8 cellular contexts compared by ENCODE assay signal in the genomic region with DNA sequence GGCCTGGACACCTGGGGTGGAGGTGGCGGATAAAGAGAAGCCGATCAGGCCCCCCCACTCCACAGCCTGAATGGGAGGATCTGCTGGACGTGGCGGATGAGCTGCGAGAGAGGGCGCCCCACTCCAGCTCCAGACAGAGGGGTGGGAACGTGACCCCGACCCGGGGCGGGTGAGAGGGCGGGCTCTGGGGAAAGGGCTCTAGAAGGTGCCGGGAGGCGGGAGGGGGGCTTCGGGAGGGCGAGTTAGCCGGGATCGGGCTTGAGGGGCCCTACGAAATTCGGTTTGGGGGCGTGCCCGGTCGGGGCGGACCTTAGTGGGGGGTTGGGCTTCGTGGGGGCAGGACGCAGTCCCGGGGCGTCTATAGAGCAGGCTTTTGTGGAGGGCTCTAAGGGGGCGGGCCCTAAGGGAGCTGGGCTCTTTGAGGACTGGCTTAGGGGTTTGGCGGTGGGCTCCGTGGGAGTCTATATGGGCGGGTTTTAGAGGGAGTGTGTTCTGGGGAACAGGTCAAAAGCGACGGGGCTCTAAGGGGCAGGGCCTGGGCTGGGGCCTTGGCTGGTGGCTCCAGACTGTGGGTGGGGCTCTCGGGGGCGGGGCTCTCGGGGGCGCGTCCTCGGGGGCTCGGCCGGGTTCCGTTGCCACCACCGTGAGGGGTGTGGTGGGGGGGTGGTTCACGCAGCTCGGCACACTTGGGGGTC. TPM values are rescaled to one million over a fixed set of nuclear protein-coding genes. Genes with fewer than 3 reads are reported as not detected.
A peak's percentile ranks its signal among the peaks of the same experiment; 100 is the strongest.
DNase-seq lines count a peak whose midpoint lies in the region; ATAC-seq lines count a peak whose summit lies in the region.

No MANE protein-coding gene starts in this region.

- intact Hi-C loops in left ventricle myocardium superior (cut with micrococcal nuclease) = no loop called here

- peaks cover 7% of the 10 kb centered on the region for H3K27me3 Mint-ChIP-seq in activated CD4-positive, alpha-beta T cell treated with anti-CD3 and anti-CD28 coated beads, Interleukin-2, amount 10 ng/mL, durations not matched to agents 7 days and 5 days

- POLR2A ChIA-PET in activated CD4-positive, alpha-beta T cell treated with anti-CD3 and anti-CD28 coated beads, Interleukin-2, amount 10 ng/mL, durations not matched to agents 7 days and 5 days (lab: Charles Lee) = interaction anchor here (0.7 kb wide), 1 partner anchor 43 kb away, joined by 5 read pairs; no protein-coding TSS in a partner anchor

- no peaks in the 10 kb centered on the region for H3K36me3 Mint-ChIP-seq in activated CD4-positive, alpha-beta T cell treated with anti-CD3 and anti-CD28 coated beads, Interleukin-2, amount 10 ng/mL, durations not matched to agents 7 days and 5 days (ENCODE audit: low read depth)
- H3K36me3 Mint-ChIP-seq in stimulated activated effector memory CD8-positive, alpha-beta T cell treated with anti-CD3 and anti-CD28 coated beads, Interleukin-12 subunit alpha, Interleukin-12 subunit beta, amount 100 ng/mL, for 72 hours = no peaks in the 10 kb centered on the region

- DNase-seq in activated CD4-positive, alpha-beta T cell treated with anti-CD3 and anti-CD28 coated beads, Interleukin-2, amount 10 ng/mL, durations not matched to agents 7 days and 5 days = peak; percentile 37
- no peak for DNase-seq in activated CD4-positive, alpha-beta T cell treated with anti-CD3 and anti-CD28 coated beads, Interleukin-2, amount 50 U/mL, for 1 hour
- DNase-seq in activated T-cell treated with anti-CD3 and anti-CD28 coated beads, Interleukin-2, amount 50 U/mL, for 48 hours = peak; percentile 66 to 72
- DNase-seq in left ventricle myocardium superior = peak; percentile 51
- peak in 1 of 2 donors; percentile 71 for DNase-seq in stimulated activated effector memory CD8-positive, alpha-beta T cell treated with anti-CD3 and anti-CD28 coated beads, Interleukin-12 subunit alpha, Interleukin-12 subunit beta, amount 100 ng/mL, for 72 hours (ENCODE audit: low spot score in 2 of 2)
- DNase-seq in T-helper 9 cell = no peak
- no peak for DNase-seq in NCI-H82 treated with DMSO at 0.1 percent for 48 hours (lab: John Stamatoyannopoulos, UW; ENCODE audit: unreplicated experiment)

- CTCF ChIA-PET in activated CD4-positive, alpha-beta T cell treated with anti-CD3 and anti-CD28 coated beads, Interleukin-2, amount 10 ng/mL, durations not matched to agents 7 days and 5 days (lab: Charles Lee) = interaction anchor here (0.6 to 7.1 kb wide), 5 partner anchors 11 to 243 kb away, joined by 3 to 39 read pairs (median 3); a partner anchor contains a TSS

- H3K4me1 Mint-ChIP-seq in activated CD4-positive, alpha-beta T cell treated with anti-CD3 and anti-CD28 coated beads, Interleukin-2, amount 10 ng/mL, durations not matched to agents 7 days and 5 days = peaks cover 5% of the 10 kb centered on the region
- H3K4me1 Mint-ChIP-seq in stimulated activated effector memory CD8-positive, alpha-beta T cell treated with anti-CD3 and anti-CD28 coated beads, Interleukin-12 subunit alpha, Interleukin-12 subunit beta, amount 100 ng/mL, for 72 hours = peaks cover 9% of the 10 kb centered on the region

- no peaks in the 10 kb centered on the region for H3K9me3 Mint-ChIP-seq in activated CD4-positive, alpha-beta T cell treated with anti-CD3 and anti-CD28 coated beads, Interleukin-2, amount 10 ng/mL, durations not matched to agents 7 days and 5 days
- no peaks in the 10 kb centered on the region for H3K9me3 Mint-ChIP-seq in stimulated activated effector memory CD8-positive, alpha-beta T cell treated with anti-CD3 and anti-CD28 coated beads, Interleukin-12 subunit alpha, Interleukin-12 subunit beta, amount 100 ng/mL, for 72 hours

- peak; percentile 68 for ATAC-seq in left ventricle myocardium superior
- ATAC-seq in stimulated activated effector memory CD8-positive, alpha-beta T cell treated with anti-CD3 and anti-CD28 coated beads, Interleukin-12 subunit alpha, Interleukin-12 subunit beta, amount 100 ng/mL, for 72 hours = peak; percentile 69
- ATAC-seq in HG03457 (IDR thresholded peaks at IDR 0.05; ENCODE audit: unreplicated experiment) = no peak

- peak overlapping the region; percentile 50 for H3K4me3 Mint-ChIP-seq in activated CD4-positive, alpha-beta T cell treated with anti-CD3 and anti-CD28 coated beads, Interleukin-2, amount 10 ng/mL, durations not matched to agents 7 days and 5 days
- peak overlapping the region; percentile 51 for H3K4me3 Mint-ChIP-seq in stimulated activated effector memory CD8-positive, alpha-beta T cell treated with anti-CD3 and anti-CD28 coated beads, Interleukin-12 subunit alpha, Interleukin-12 subunit beta, amount 100 ng/mL, for 72 hours

- H3K27ac Mint-ChIP-seq in activated CD4-positive, alpha-beta T cell treated with anti-CD3 and anti-CD28 coated beads, Interleukin-2, amount 10 ng/mL, durations not matched to agents 7 days and 5 days = no peak overlapping the region
- H3K27ac Mint-ChIP-seq in stimulated activated effector memory CD8-positive, alpha-beta T cell treated with anti-CD3 and anti-CD28 coated beads, Interleukin-12 subunit alpha, Interleukin-12 subunit beta, amount 100 ng/mL, for 72 hours = no peak overlapping the region

RNA-seq across cellular contexts. Expression of a gene that starts 4.1 kb away (rescaled TPM):
- total RNA-seq in activated CD4-positive, alpha-beta T cell treated with anti-CD3 and anti-CD28 coated beads, Interleukin-2, amount 10 ng/mL, durations not matched to agents 7 days and 5 days = under 1 TPM in 1 of 2 experiments, not detected in 1; 0.48 TPM
- total RNA-seq in left ventricle myocardium superior = 0.69 TPM

RNA-seq across cellular contexts. Expression of a gene that starts 33.1 kb away (rescaled TPM):
- total RNA-seq in activated CD4-positive, alpha-beta T cell treated with anti-CD3 and anti-CD28 coated beads, Interleukin-2, amount 10 ng/mL, durations not matched to agents 7 days and 5 days = 1 to 10 TPM; 6.3 to 8.0 TPM
- 0.72 TPM for total RNA-seq in left ventricle myocardium superior

RNA-seq across cellular contexts. Expression of a gene that starts 33.2 kb away (rescaled TPM):
- 10 to 100 TPM; 36.5 to 39.3 TPM for total RNA-seq in activated CD4-positive, alpha-beta T cell treated with anti-CD3 and anti-CD28 coated beads, Interleukin-2, amount 10 ng/mL, durations not matched to agents 7 days and 5 days
- 19.6 TPM for total RNA-seq in left ventricle myocardium superior

Comparison
In these comparisons a context has a peak if more than half of its experiments do, and no peak if none do; other contexts are left out.
1. DNase-seq: peak in activated CD4-positive, alpha-beta T cell treated with anti-CD3 and anti-CD28 coated beads, Interleukin-2, amount 10 ng/mL, durations not matched to agents 7 days and 5 days (single experiment), activated T-cell treated with anti-CD3 and anti-CD28 coated beads, Interleukin-2, amount 50 U/mL, for 48 hours (2 of 2) and left ventricle myocardium superior (single experiment); none in activated CD4-positive, alpha-beta T cell treated with anti-CD3 and anti-CD28 coated beads, Interleukin-2, amount 50 U/mL, for 1 hour (single experiment), T-helper 9 cell (single experiment) and NCI-H82 treated with DMSO at 0.1 percent for 48 hours (single experiment).